Comparison of ENCODE assay signal across 1 cellular context in genomic region chr2:233990261-233990798, GRCh38.
TF ChIP-seq lines count a peak whose summit lies in the region.

No MANE protein-coding gene starts in this region.

TF ChIP-seq in liver, 16 proteins besides CTCF, POLR2A, EP300 and RAD21 (continued from another document):
- TF ChIP-seq REST (IDR thresholded peaks at IDR 0.05) = no peak
